In the genomic region with DNA sequence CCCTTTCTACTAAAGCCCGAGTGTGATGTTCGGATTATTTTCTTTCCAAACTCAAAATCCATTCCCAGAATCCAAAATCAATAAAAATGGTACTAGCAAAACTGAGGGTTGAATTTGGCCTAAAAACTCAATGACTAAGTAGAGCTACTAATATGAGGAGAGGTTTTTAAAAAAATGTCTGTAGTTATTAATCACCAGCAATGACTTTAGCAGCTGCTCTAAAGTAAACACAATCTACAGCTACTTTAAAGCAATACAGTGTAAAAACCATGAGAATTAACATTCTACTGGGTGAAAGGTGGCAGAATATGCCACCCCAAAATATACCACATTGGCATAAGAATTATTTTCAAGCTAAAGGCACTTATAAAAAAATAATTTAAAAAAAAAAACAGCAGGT, we compare ENCODE assay signal across 28 cellular contexts.
"Had no signal": no experiment of that assay in that cellular context is flagged by ENCODE, and none has a peak within 500 bp of the region (broad histone marks: within the 10 kb centered on the region; RNA-seq: fewer than 3 reads in every experiment).

No MANE protein-coding gene starts in this region.

- H3K4me1 ChIP-seq: psoas muscle, right lobe of liver, spleen, suprapubic skin, testis, upper lobe of right lung, uterus had no signal

- H3K9me3 ChIP-seq: neutrophil, psoas muscle, right lobe of liver, sigmoid colon, spleen, suprapubic skin, testis, tibial artery, transverse colon, upper lobe of right lung, uterus had no signal

- H3K4me2 ChIP-seq: smooth muscle cell had no signal

- H2AFZ ChIP-seq: parathyroid adenoma had no signal

- H3K4me3 ChIP-seq: psoas muscle, right lobe of liver, sigmoid colon, skin epidermis, smooth muscle cell, spleen, suprapubic skin, testis, tibial artery, transverse colon, upper lobe of right lung, uterus had no signal

- DNase-seq: naive thymus-derived CD8-positive, alpha-beta T cell; nephron progenitor cell; nucleus accumbens; posterior cingulate gyrus; psoas muscle; right cardiac atrium; right lobe of liver; sigmoid colon; spleen; stimulated activated CD4-positive, alpha-beta T cell treated with anti-CD3 and anti-CD28 coated beads, Interleukin-12 subunit alpha, Interleukin-12 subunit beta, amount 100 ng/mL, for 4 hours; stimulated activated CD4-positive, alpha-beta T cell treated with anti-CD3 and anti-CD28 coated beads, Interleukin-1b, Interleukin-23, amount 100 ng/mL, for 48 hours; stimulated activated CD4-positive, alpha-beta T cell treated with anti-CD3 and anti-CD28 coated beads, Interleukin-4, amount 100 ng/mL, for 1 hour; stimulated activated CD4-positive, alpha-beta T cell treated with anti-CD3 and anti-CD28 coated beads, Interleukin-4, amount 100 ng/mL, for 4 hours; stimulated activated CD8-positive, alpha-beta memory T cell treated with anti-CD3 and anti-CD28 coated beads, Interleukin-4, amount 100 ng/mL, for 48 hours; stimulated activated naive CD4-positive, alpha-beta T cell; stimulated activated naive CD8-positive, alpha-beta T cell treated with anti-CD3 and anti-CD28 coated beads, Interleukin-15, amount 100 ng/mL, for 72 hours; stimulated activated naive CD8-positive, alpha-beta T cell treated with anti-CD3 and anti-CD28 coated beads, Interleukin-15, Interleukin-2, amounts not matched to agents 100 U/mL and 50 U/mL, for 24 hours; substantia nigra; testis; tibial artery; transverse colon; upper lobe of right lung; uterus had no signal

- H3K9ac ChIP-seq: parathyroid adenoma had no signal

- H3K27ac ChIP-seq: neutrophil, parathyroid adenoma, psoas muscle, right lobe of liver, sigmoid colon, skin epidermis, spleen, suprapubic skin, tibial artery, transverse colon, upper lobe of right lung, uterus had no signal

- H3K27me3 ChIP-seq: neutrophil, right lobe of liver, sigmoid colon, spleen, suprapubic skin, testis, tibial artery, transverse colon, upper lobe of right lung, uterus had no signal

- H3K36me3 ChIP-seq: neutrophil, right lobe of liver, sigmoid colon, spleen, suprapubic skin, tibial artery, transverse colon, upper lobe of right lung, uterus had no signal
